In the genomic region with DNA sequence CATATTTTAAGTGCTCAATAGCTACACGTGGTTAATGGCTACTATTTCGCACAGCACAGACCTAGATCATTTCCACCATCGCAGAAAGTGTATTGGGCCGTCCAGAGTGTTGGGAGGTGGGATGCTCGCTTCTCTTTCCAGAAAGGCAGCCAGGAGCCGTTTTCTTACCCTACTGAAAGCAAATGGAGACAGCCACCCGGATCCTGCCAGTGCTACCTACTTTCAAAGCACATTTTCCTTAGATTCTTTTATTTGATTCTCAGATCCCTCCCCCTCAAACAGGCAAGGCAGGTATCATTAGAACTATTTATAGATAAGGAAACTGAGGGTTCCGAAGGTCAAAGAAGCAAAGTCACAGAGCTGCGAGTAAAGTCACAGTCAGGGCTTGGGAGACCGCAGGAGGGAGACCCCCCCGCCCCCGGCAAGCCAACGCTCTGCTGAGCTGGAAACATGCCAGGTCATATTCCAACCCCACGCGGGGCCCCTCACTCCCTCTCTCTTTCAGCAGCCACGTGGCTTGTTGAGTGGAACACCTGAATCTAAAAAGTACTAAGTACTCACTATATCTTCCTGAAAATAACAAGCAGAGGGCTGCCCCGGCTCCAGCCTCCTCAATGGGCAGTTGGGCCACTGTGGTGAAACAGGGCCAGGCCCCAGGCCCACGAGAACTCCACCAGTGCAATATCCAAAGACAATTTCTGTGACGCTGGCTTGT, we compare ENCODE assay signal across 18 cellular contexts. TPM values are rescaled to one million over a fixed set of nuclear protein-coding genes. Genes with fewer than 3 reads are reported as not detected.
DNase-seq lines count a peak whose midpoint lies in the region; ATAC-seq and TF ChIP-seq lines count a peak whose summit lies in the region.
"Had no signal": no experiment of that assay in that cellular context is flagged by ENCODE, and none has a peak within 500 bp of the region (broad histone marks: within the 10 kb centered on the region; RNA-seq: fewer than 3 reads in every experiment).

No MANE protein-coding gene starts in this region.

- H3K4me3 ChIP-seq in heart left ventricle (no peak overlapping the region), esophagus muscularis mucosa (no peak overlapping the region), thyroid gland (replicated peaks in 1 of 3) (no peak overlapping the region)
- H3K4me3 ChIP-seq: GM23338 had no signal

- H3K9me3 Mint-ChIP-seq in neural crest cell = no peaks in the 10 kb centered on the region
- no peaks in the 10 kb centered on the region for H3K9me3 Mint-ChIP-seq in activated CD8-positive, alpha-beta memory T cell treated with anti-CD3 and anti-CD28 coated beads, Interleukin-2, amount 10 ng/mL, durations not matched to agents 7 days and 5 days (ENCODE audit: low read depth)
- H3K9me3 Mint-ChIP-seq: CD4-positive, CD25-positive, alpha-beta regulatory T cell; GM23338 had no signal

- H3K36me3 Mint-ChIP-seq in neural crest cell (ENCODE audit: low read depth) = no peaks in the 10 kb centered on the region
- no peaks in the 10 kb centered on the region for H3K36me3 Mint-ChIP-seq in activated CD8-positive, alpha-beta memory T cell treated with anti-CD3 and anti-CD28 coated beads, Interleukin-2, amount 10 ng/mL, durations not matched to agents 7 days and 5 days
- H3K36me3 Mint-ChIP-seq: CD4-positive, CD25-positive, alpha-beta regulatory T cell had no signal

- no peak for ATAC-seq in heart left ventricle
- no peak for ATAC-seq in activated CD8-positive, alpha-beta memory T cell treated with anti-CD3 and anti-CD28 coated beads, Interleukin-2, amount 10 ng/mL, durations not matched to agents 7 days and 5 days
- no peak for ATAC-seq in left lobe of liver
- ATAC-seq: GM23338, PC-3 had no signal

- TF ChIP-seq CTCF in heart left ventricle (IDR thresholded peaks at IDR 0.05) (no peak), esophagus muscularis mucosa (IDR thresholded peaks at IDR 0.05) (no peak), neural crest cell (conservative IDR thresholded peaks at IDR 0.05) (no peak), thyroid gland (IDR thresholded peaks at IDR 0.05) (no peak)

- no peak for TF ChIP-seq EP300 in esophagus muscularis mucosa (IDR thresholded peaks at IDR 0.05)

- H3K9me3 ChIP-seq in heart left ventricle (no peaks in the 10 kb centered on the region), esophagus muscularis mucosa (no peaks in the 10 kb centered on the region), thyroid gland (no peaks in the 10 kb centered on the region)

- intact Hi-C loops in heart left ventricle (cut with DNase I) = no loop called here
- intact Hi-C loops in cardiac septum (cut with DNase I) = no loop called here
- intact Hi-C loops in esophagus muscularis mucosa (cut with DNase I) = no loop called here
- intact Hi-C loops in thyroid gland (cut with DNase I) = no loop called here

- peaks cover 0 to 44% (median 16%) of the 10 kb centered on the region in 12 donors for H3K4me1 ChIP-seq in heart left ventricle
- H3K4me1 ChIP-seq in esophagus muscularis mucosa = peaks cover 22 to 45% (median 35%) of the 10 kb centered on the region in 4 donors
- peaks cover 10 to 14% of the 10 kb centered on the region in 2 donors for H3K4me1 ChIP-seq in thyroid gland

- H3K27me3 Mint-ChIP-seq in neural crest cell (ENCODE audit: low read depth) = no peaks in the 10 kb centered on the region
- no peaks in the 10 kb centered on the region for H3K27me3 Mint-ChIP-seq in activated CD8-positive, alpha-beta memory T cell treated with anti-CD3 and anti-CD28 coated beads, Interleukin-2, amount 10 ng/mL, durations not matched to agents 7 days and 5 days

- DNase-seq in heart left ventricle = peak in 1 of 5 donors; percentile 21
- DNase-seq in cardiac septum (ENCODE audit: low spot score) = no peak
- no peak for DNase-seq in esophagus muscularis mucosa (ENCODE audit: extremely low spot score)
- DNase-seq in neural crest cell (ENCODE audit: low read depth, low spot score) = no peak
- peak; percentile 60 to 70 for DNase-seq in thyroid gland
- no peak for DNase-seq in activated CD4-positive, CD25-positive, alpha-beta regulatory T cell treated with anti-CD3 and anti-CD28 coated beads, Interleukin-2, amount 50 U/mL, for 72 hours
- DNase-seq in activated CD8-positive, alpha-beta memory T cell treated with anti-CD3 and anti-CD28 coated beads, Interleukin-2, amount 10 ng/mL, durations not matched to agents 7 days and 5 days = no peak
- DNase-seq in left lobe of liver (ENCODE audit: low spot score) = no peak
- DNase-seq: CD4-positive, CD25-positive, alpha-beta regulatory T cell; DMS79; MV-4-11; NCI-H1417 treated with DMSO at 0.1 percent for 48 hours; NCI-H2029; NCI-H69; NK-92 treated with Interleukin-12 subunit alpha and Interleukin-12 subunit beta, amount 100 ng/mL, for 24 hours; PC-3 had no signal

- WGBS in heart left ventricle, 4 donors = 53 to 59% (median 57%) methylated on average over 19 of the region's 19 CpGs
- WGBS in esophagus muscularis mucosa = 59% methylated on average over 19 of the region's 19 CpGs
- 44 to 47% methylated on average over 19 of the region's 19 CpGs for WGBS in thyroid gland, 2 donors

- H3K27me3 ChIP-seq in heart left ventricle (no peaks in the 10 kb centered on the region), esophagus muscularis mucosa (no peaks in the 10 kb centered on the region), thyroid gland (no peaks in the 10 kb centered on the region)

- TF ChIP-seq POLR2A in heart left ventricle (IDR thresholded peaks at IDR 0.05) = no peak
- TF ChIP-seq POLR2A in esophagus muscularis mucosa (IDR thresholded peaks at IDR 0.05; ENCODE audit: low read depth) = no peak
- TF ChIP-seq POLR2A in thyroid gland (IDR thresholded peaks at IDR 0.05) = no peak

- CTCF ChIA-PET in activated CD8-positive, alpha-beta memory T cell treated with anti-CD3 and anti-CD28 coated beads, Interleukin-2, amount 10 ng/mL, durations not matched to agents 7 days and 5 days (lab: Charles Lee) = interaction anchor here (1.3 kb wide), 1 partner anchor 97 kb away, joined by 3 read pairs; no protein-coding TSS in a partner anchor

- peak overlapping the region; percentile 62 for H3K27ac Mint-ChIP-seq in neural crest cell (ENCODE audit: unreplicated experiment)
- H3K27ac Mint-ChIP-seq in activated CD8-positive, alpha-beta memory T cell treated with anti-CD3 and anti-CD28 coated beads, Interleukin-2, amount 10 ng/mL, durations not matched to agents 7 days and 5 days = no peak overlapping the region
- H3K27ac Mint-ChIP-seq: CD4-positive, CD25-positive, alpha-beta regulatory T cell; GM23338 had no signal

- H3K36me3 ChIP-seq in heart left ventricle (no peaks in the 10 kb centered on the region), esophagus muscularis mucosa (peaks cover 0 to 3% (median 0%) of the 10 kb centered on the region in 4 donors), thyroid gland (no peaks in the 10 kb centered on the region)

- H3K4me1 Mint-ChIP-seq in neural crest cell = peaks cover 37% of the 10 kb centered on the region
- no peaks in the 10 kb centered on the region for H3K4me1 Mint-ChIP-seq in activated CD8-positive, alpha-beta memory T cell treated with anti-CD3 and anti-CD28 coated beads, Interleukin-2, amount 10 ng/mL, durations not matched to agents 7 days and 5 days
- H3K4me1 Mint-ChIP-seq: CD4-positive, CD25-positive, alpha-beta regulatory T cell had no signal

- H3K4me3 Mint-ChIP-seq in neural crest cell = no peak overlapping the region
- H3K4me3 Mint-ChIP-seq in activated CD8-positive, alpha-beta memory T cell treated with anti-CD3 and anti-CD28 coated beads, Interleukin-2, amount 10 ng/mL, durations not matched to agents 7 days and 5 days = no peak overlapping the region
- H3K4me3 Mint-ChIP-seq: CD4-positive, CD25-positive, alpha-beta regulatory T cell; GM23338 had no signal

- H3K27ac ChIP-seq in heart left ventricle (peak overlapping the region in 9 of 12 donors; percentile 29 to 79 (median 46)), esophagus muscularis mucosa (replicated peaks in 1 of 4) (peak overlapping the region; percentile 34 to 50 (median 46)), thyroid gland (peak overlapping the region in 1 of 3 donors; percentile 21)

RNA-seq across cellular contexts. Expression of a gene that starts 36.2 kb away (rescaled TPM):
- 10 to 100 TPM in 3 of 9 donors, 1 to 10 TPM in 6; 1.8 to 12.2 (median 5.0) TPM for total RNA-seq in heart left ventricle
- 10 to 100 TPM in 1 of 2 donors, 1 to 10 TPM in 1; 1.4 to 27.5 TPM for polyA plus RNA-seq in heart left ventricle
- total RNA-seq in cardiac septum = 2.3 TPM
- 10 to 100 TPM; 18.7 to 30.9 (median 21.8) TPM for total RNA-seq in esophagus muscularis mucosa
- total RNA-seq in neural crest cell = 2.0 and 2.1 TPM in 2 replicates
- under 1 TPM; 0.33 to 0.88 (median 0.64) TPM for total RNA-seq in thyroid gland
- not detected for total RNA-seq in activated CD8-positive, alpha-beta memory T cell treated with anti-CD3 and anti-CD28 coated beads, Interleukin-2, amount 10 ng/mL, durations not matched to agents 7 days and 5 days
- 0.30 TPM for total RNA-seq in left lobe of liver
- total RNA-seq: CD4-positive, CD25-positive, alpha-beta regulatory T cell; G401 had no signal
- polyA plus RNA-seq: CD4-positive, CD25-positive, alpha-beta regulatory T cell had no signal

Comparison
In these comparisons a context has a peak if more than half of its experiments do, and no peak if none do; other contexts are left out.
1. DNase-seq: peak in thyroid gland (2 of 2); none in cardiac septum (single experiment), esophagus muscularis mucosa (single experiment), neural crest cell (single experiment), activated CD4-positive, CD25-positive, alpha-beta regulatory T cell treated with anti-CD3 and anti-CD28 coated beads, Interleukin-2, amount 50 U/mL, for 72 hours (single experiment), activated CD8-positive, alpha-beta memory T cell treated with anti-CD3 and anti-CD28 coated beads, Interleukin-2, amount 10 ng/mL, durations not matched to agents 7 days and 5 days (single experiment) and left lobe of liver (single experiment).